ENCODE assay signal across 1 cellular context in the genomic region with DNA sequence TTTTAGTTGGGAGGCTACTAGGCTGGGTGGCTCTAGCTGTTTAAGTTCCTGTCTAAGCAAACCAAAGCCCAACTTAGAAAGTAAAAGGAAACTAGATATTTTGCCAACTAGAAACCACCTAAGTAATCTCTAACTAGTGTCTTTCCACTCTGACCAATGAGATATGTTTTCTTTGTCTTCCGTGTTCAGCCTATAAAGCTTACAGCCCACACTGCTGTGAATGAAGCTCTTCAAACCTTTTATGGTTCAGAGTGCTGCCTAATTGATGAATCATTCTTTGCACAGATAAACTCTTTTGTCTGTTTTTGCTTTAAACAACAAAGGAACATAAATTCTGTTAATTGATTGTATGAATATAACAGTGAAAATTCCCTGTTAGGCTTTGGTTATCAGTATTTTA.
TF ChIP-seq lines count a peak whose summit lies in the region.

No MANE protein-coding gene starts in this region.

TF ChIP-seq in GM12878, 131 proteins besides CTCF, POLR2A, EP300 and RAD21 (continued from another document):
- TF ChIP-seq, protein P1, sequence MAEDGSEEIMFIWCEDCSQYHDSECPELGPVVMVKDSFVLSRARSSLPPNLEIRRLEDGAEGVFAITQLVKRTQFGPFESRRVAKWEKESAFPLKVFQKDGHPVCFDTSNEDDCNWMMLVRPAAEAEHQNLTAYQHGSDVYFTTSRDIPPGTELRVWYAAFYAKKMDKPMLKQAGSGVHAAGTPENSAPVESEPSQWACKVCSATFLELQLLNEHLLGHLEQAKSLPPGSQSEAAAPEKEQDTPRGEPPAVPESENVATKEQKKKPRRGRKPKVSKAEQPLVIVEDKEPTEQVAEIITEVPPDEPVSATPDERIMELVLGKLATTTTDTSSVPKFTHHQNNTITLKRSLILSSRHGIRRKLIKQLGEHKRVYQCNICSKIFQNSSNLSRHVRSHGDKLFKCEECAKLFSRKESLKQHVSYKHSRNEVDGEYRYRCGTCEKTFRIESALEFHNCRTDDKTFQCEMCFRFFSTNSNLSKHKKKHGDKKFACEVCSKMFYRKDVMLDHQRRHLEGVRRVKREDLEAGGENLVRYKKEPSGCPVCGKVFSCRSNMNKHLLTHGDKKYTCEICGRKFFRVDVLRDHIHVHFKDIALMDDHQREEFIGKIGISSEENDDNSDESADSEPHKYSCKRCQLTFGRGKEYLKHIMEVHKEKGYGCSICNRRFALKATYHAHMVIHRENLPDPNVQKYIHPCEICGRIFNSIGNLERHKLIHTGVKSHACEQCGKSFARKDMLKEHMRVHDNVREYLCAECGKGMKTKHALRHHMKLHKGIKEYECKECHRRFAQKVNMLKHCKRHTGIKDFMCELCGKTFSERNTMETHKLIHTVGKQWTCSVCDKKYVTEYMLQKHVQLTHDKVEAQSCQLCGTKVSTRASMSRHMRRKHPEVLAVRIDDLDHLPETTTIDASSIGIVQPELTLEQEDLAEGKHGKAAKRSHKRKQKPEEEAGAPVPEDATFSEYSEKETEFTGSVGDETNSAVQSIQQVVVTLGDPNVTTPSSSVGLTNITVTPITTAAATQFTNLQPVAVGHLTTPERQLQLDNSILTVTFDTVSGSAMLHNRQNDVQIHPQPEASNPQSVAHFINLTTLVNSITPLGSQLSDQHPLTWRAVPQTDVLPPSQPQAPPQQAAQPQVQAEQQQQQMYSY (CRISPR knock-in tag; IDR thresholded peaks at IDR 0.05) = no peak
- no peak for TF ChIP-seq ZNF217 (IDR thresholded peaks at IDR 0.05)
- TF ChIP-seq IKZF2 (IDR thresholded peaks at IDR 0.05) = no peak
- no peak for TF ChIP-seq CBX5 (IDR thresholded peaks at IDR 0.05; ENCODE audit: low read depth)
